In genomic region chr7:86949052-86949778, GRCh38 we compare ENCODE assay signal across 10 cellular contexts.
DNase-seq lines count a peak whose midpoint lies in the region; ATAC-seq and TF ChIP-seq lines count a peak whose summit lies in the region.
"Had no signal": no experiment of that assay in that cellular context is flagged by ENCODE, and none has a peak within 500 bp of the region (broad histone marks: within the 10 kb centered on the region; RNA-seq: fewer than 3 reads in every experiment).

No MANE protein-coding gene starts in this region.

- H3K27ac ChIP-seq in angular gyrus (ENCODE audit: low read depth, low read length) (peak overlapping the region; percentile 12), stomach (no peak overlapping the region)
- H3K27ac ChIP-seq: cardiac muscle cell had no signal

- DNase-seq in GM13976 (ENCODE audit: low spot score) (peak; percentile 60), GM20000 (ENCODE audit: low spot score) (peak; percentile 49), DMS53 (lab: John Stamatoyannopoulos, UW) (no peak), AG08396 (ENCODE audit: low spot score) (no peak), stomach (no peak)
- no peak for DNase-seq in activated CD8-positive, alpha-beta memory T cell treated with anti-CD3 and anti-CD28 coated beads, Interleukin-2, amount 50 U/mL, for 4 hours
- DNase-seq: activated CD8-positive, alpha-beta memory T cell treated with anti-CD3 and anti-CD28 coated beads, Interleukin-2, amount 10 ng/mL, durations not matched to agents 7 days and 5 days had no signal

- no peaks in the 10 kb centered on the region for H3K36me3 ChIP-seq in stomach
- H3K36me3 ChIP-seq: cardiac muscle cell had no signal

- ATAC-seq in HG03039 (IDR thresholded peaks at IDR 0.05; ENCODE audit: unreplicated experiment), result peak; percentile 92
- ATAC-seq: activated CD8-positive, alpha-beta memory T cell treated with anti-CD3 and anti-CD28 coated beads, Interleukin-2, amount 10 ng/mL, durations not matched to agents 7 days and 5 days had no signal

- no peak overlapping the region for H3K4me3 ChIP-seq in stomach
- H3K4me3 ChIP-seq: cardiac muscle cell had no signal

- TF ChIP-seq POLR2A in stomach (IDR thresholded peaks at IDR 0.05), result no peak

- in situ Hi-C loops in GM13976 (cut with MboI; ENCODE audit: low sequenced_read_pairs, unreplicated experiment), result loop anchor here (25.0 kb wide), 1 partner anchor 463 kb away; no protein-coding TSS in a partner anchor

- TF ChIP-seq CTCF in GM13976 (IDR thresholded peaks at IDR 0.05; ENCODE audit: borderline replicate concordance, control extremely low read depth, extremely low read depth, insufficient read depth, missing control alignments) (no peak), GM20000 (IDR thresholded peaks at IDR 0.05; ENCODE audit: extremely low read depth, missing control alignments) (no peak), stomach (IDR thresholded peaks at IDR 0.05) (no peak)

- no peak for TF ChIP-seq EP300 in stomach (IDR thresholded peaks at IDR 0.05)

- peaks cover 0 to 6% (median 3%) of the 10 kb centered on the region in 4 donors for H3K4me1 ChIP-seq in stomach

- H3K9me3 ChIP-seq in stomach, result no peaks in the 10 kb centered on the region

- H3K27me3 ChIP-seq in stomach, result no peaks in the 10 kb centered on the region
- H3K27me3 ChIP-seq: cardiac muscle cell had no signal

- WGBS in stomach, 5 donors, result 66 to 77% (median 74%) methylated on average over 7 of the region's 7 CpGs

- intact Hi-C loops in stomach (cut with DNase I; ENCODE audit: low total_unique reads), result no loop called here

Comparison
In these comparisons a context has a peak if more than half of its experiments do, and no peak if none do; other contexts are left out.
1. DNase-seq: peak in GM13976 (single experiment) and GM20000 (single experiment); none in DMS53 (single experiment), AG08396 (single experiment), activated CD8-positive, alpha-beta memory T cell treated with anti-CD3 and anti-CD28 coated beads, Interleukin-2, amount 50 U/mL, for 4 hours (single experiment) and stomach (single experiment).